9 cellular contexts compared by ENCODE assay signal in the genomic region with DNA sequence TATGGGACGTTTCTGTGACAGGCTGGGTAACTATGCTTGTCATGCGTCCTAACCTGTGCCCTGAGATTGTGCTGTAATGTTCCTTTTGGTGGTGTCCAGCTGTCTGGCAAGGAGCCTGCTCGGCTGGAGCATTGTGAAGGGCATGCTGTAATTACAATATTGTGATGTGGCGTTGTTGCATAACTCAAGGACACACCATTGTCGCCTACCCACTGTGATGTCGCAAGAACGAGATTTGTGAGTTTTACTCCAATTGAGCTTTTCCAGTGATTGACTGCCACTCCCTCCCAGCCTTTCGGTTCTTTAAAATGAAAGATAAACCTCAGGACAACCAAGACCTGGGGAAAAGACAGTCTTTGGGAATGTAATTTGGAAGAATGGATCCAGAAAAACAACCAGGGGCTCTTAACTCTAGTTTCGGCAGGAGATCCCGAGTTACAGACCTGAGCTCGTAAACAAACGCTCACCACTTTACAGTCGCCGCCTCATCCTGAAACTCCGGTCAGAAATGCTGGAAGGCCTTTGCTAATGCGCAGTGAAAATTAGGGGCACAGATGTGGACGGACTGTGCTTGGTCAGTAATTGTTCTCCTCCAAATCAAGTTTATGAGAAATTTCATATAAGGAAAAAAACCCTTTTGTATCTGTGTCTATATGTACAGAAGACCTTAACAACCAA. TPM values are rescaled to one million over a fixed set of nuclear protein-coding genes. Genes with fewer than 3 reads are reported as not detected.
DNase-seq lines count a peak whose midpoint lies in the region; ATAC-seq and TF ChIP-seq lines count a peak whose summit lies in the region.
"Had no signal": no experiment of that assay in that cellular context is flagged by ENCODE, and none has a peak within 500 bp of the region (broad histone marks: within the 10 kb centered on the region; RNA-seq: fewer than 3 reads in every experiment).

No MANE protein-coding gene starts in this region.

- CTCF ChIA-PET in PC-9 (lab: Charles Lee) = interaction anchor here (0.6 to 1.1 kb wide), 4 partner anchors 12 to 40 kb away, joined by 3 to 4 read pairs (median 3); no protein-coding TSS in a partner anchor

- BruUV-seq in PC-9 (replicated peaks; lab: Mats Ljungman, UMichigan) = no TSS peak

- POLR2A ChIA-PET in PC-9 (lab: Charles Lee; ENCODE audit: unreplicated experiment) = interaction anchor here (0.6 to 0.8 kb wide), 2 partner anchors 235 to 365 kb away, joined by 4 to 9 read pairs; no protein-coding TSS in a partner anchor

- H3K9me3 ChIP-seq in GM23248 (ENCODE audit: low read depth) (no peaks in the 10 kb centered on the region), PC-9 (ENCODE audit: insufficient read depth, low read depth) (no peaks in the 10 kb centered on the region)

- 93 to 95% methylated on average over 17 of the region's 17 CpGs for WGBS in GM23248 (ENCODE audit: low coverage in 1 of 2, low lambda C conversion rate in 2 of 2, missing lambda C conversion rate in 2 of 2), 2 experiments

- H3F3A ChIP-seq in GM23248 (ENCODE audit: insufficient read depth) (no peaks in the 10 kb centered on the region), PC-9 (ENCODE audit: insufficient read depth, low read depth) (peaks cover 20% of the 10 kb centered on the region; the same call in 1 of the 2 replicates)

- H4K20me1 ChIP-seq in GM23248 (ENCODE audit: insufficient read depth) = no peaks in the 10 kb centered on the region
- no peaks in the 10 kb centered on the region for H4K20me1 ChIP-seq in PC-9 (ENCODE audit: insufficient read depth)

- H3K27me3 ChIP-seq in GM23248 (replicated peaks; ENCODE audit: insufficient read depth) (no peaks in the 10 kb centered on the region), PC-9 (ENCODE audit: insufficient read depth, low read depth) (no peaks in the 10 kb centered on the region), foreskin keratinocyte (no peaks in the 10 kb centered on the region)

- H3K79me2 ChIP-seq in GM23248 (ENCODE audit: insufficient read depth) = no peaks in the 10 kb centered on the region
- no peaks in the 10 kb centered on the region for H3K79me2 ChIP-seq in PC-9 (ENCODE audit: low read depth)

- DNase-seq in GM23248 (peak; percentile 8), PC-9 (peak; percentile 76 to 90), foreskin keratinocyte (no peak), renal cortical epithelial cell (ENCODE audit: low read depth) (peak; percentile 66), cerebellum (ENCODE audit: low spot score) (no peak)
- DNase-seq in activated CD8-positive, alpha-beta memory T cell treated with anti-CD3 and anti-CD28 coated beads, Interleukin-2, amount 50 U/mL, for 48 hours = no peak
- DNase-seq: activated CD8-positive, alpha-beta T cell treated with anti-CD3 and anti-CD28 coated beads for 36 hours had no signal

- intact Hi-C loops in PC-9 (cut with micrococcal nuclease; ENCODE audit: unreplicated experiment) = loop anchor here (1.0 kb wide), 3 partner anchors 20 to 51 kb away; no protein-coding TSS in a partner anchor

- in situ Hi-C loops in GM23248 (cut with MboI) = no loop called here

- H2AFZ ChIP-seq in GM23248 (no peak overlapping the region), PC-9 (peak overlapping the region; percentile 46; the same call in 1 of the 2 replicates)

- H3K4me3 ChIP-seq in GM23248 (no peak overlapping the region), PC-9 (peak overlapping the region; percentile 58)

- H3K4me1 ChIP-seq in GM23248 (ENCODE audit: insufficient read depth) (no peaks in the 10 kb centered on the region), PC-9 (replicated peaks; ENCODE audit: insufficient read depth) (peaks cover 37% of the 10 kb centered on the region), foreskin keratinocyte (peaks cover 18% of the 10 kb centered on the region)

- no peak for TF ChIP-seq CTCF in PC-9 (conservative IDR thresholded peaks at IDR 0.05)
- TF ChIP-seq CTCF in foreskin keratinocyte (conservative IDR thresholded peaks at IDR 0.05) = no peak

- H3K4me2 ChIP-seq in GM23248 (ENCODE audit: unreplicated experiment) (no peak overlapping the region), PC-9 (peak overlapping the region; percentile 87)

- H3K9ac ChIP-seq in GM23248 = no peak overlapping the region

- H3K9me2 ChIP-seq in GM23248 (ENCODE audit: insufficient read depth) = no peaks in the 10 kb centered on the region
- no peaks in the 10 kb centered on the region for H3K9me2 ChIP-seq in PC-9 (ENCODE audit: insufficient read depth)

- ATAC-seq in foreskin keratinocyte (no peak), HG02588 (IDR thresholded peaks at IDR 0.05; ENCODE audit: unreplicated experiment) (no peak), HG03097 (IDR thresholded peaks at IDR 0.05; ENCODE audit: low FRiP score, unreplicated experiment) (no peak)
- ATAC-seq: activated CD8-positive, alpha-beta T cell treated with anti-CD3 and anti-CD28 coated beads for 36 hours had no signal

- H3K36me3 ChIP-seq in GM23248 (ENCODE audit: low read depth) (0 out of 2 replicates have a peak, but pooled peaks cover 3% of the 10 kb centered on the region), PC-9 (ENCODE audit: low read depth) (no peaks in the 10 kb centered on the region)

- no peak overlapping the region for H3K27ac ChIP-seq in GM23248
- peak overlapping the region; percentile 91 for H3K27ac ChIP-seq in PC-9
- H3K27ac ChIP-seq in foreskin keratinocyte = peak overlapping the region; percentile 99

RNA-seq across cellular contexts. Expression of a gene that starts 1.3 kb away (rescaled TPM):
- not detected in 2 replicates for total RNA-seq in GM23248 (2014; rRNA removed; shearing (Covaris generic))
- polyA plus RNA-seq in GM23248 (2016; fragmentation: Nextera tagmentation; extraction: Ambion mirVana) = 0.11 TPM in 1 of 2 replicates, not detected in the other
- total RNA-seq in PC-9 (2021) = 0.35 and 0.44 TPM in 2 replicates
- total RNA-seq in foreskin keratinocyte = 0.18 and 0.27 TPM in 2 replicates
- 0.12 TPM in 2 replicates for polyA plus RNA-seq in foreskin keratinocyte
- not detected in 2 replicates for total RNA-seq in renal cortical epithelial cell
- not detected for total RNA-seq in cerebellum
- total RNA-seq: activated CD8-positive, alpha-beta T cell treated with anti-CD3 and anti-CD28 coated beads for 36 hours had no signal

Comparison
In these comparisons a context has a peak if more than half of its experiments do, and no peak if none do; other contexts are left out.
1. DNase-seq: peak in GM23248 (single experiment), PC-9 (2 of 2) and renal cortical epithelial cell (single experiment); none in foreskin keratinocyte (0 of 2), cerebellum (single experiment) and activated CD8-positive, alpha-beta memory T cell treated with anti-CD3 and anti-CD28 coated beads, Interleukin-2, amount 50 U/mL, for 48 hours (single experiment).